Comparison of ENCODE assay signal across 19 cellular contexts in genomic region chr10:119357389-119358139, GRCh38.
DNase-seq lines count a peak whose midpoint lies in the region; ATAC-seq, FAIRE-seq and TF ChIP-seq lines count a peak whose summit lies in the region.
"Had no signal": no experiment of that assay in that cellular context is flagged by ENCODE, and none has a peak within 500 bp of the region (broad histone marks: within the 10 kb centered on the region; RNA-seq: fewer than 3 reads in every experiment).

No MANE protein-coding gene starts in this region.

- H2AFZ ChIP-seq in astrocyte (ENCODE audit: low read depth, low read length) (no peak overlapping the region), HepG2 (ENCODE audit: low read length) (no peak overlapping the region)

- intact Hi-C loops in HepG2 (cut with micrococcal nuclease; ENCODE audit: unreplicated experiment), result no loop called here
- intact Hi-C loops in spleen (cut with DNase I; ENCODE audit: low total_unique reads), result no loop called here
- intact Hi-C loops in activated CD4-positive, alpha-beta memory T cell treated with anti-CD3 and anti-CD28 coated beads for 36 hours (cut with micrococcal nuclease), result no loop called here

- no peak for TF ChIP-seq RAD21 in HepG2 (CRISPR knock-in tag; IDR thresholded peaks at IDR 0.05)

- POLR2A ChIA-PET in HepG2 (lab: Yijun Ruan, JAX), result no interaction called here
- POLR2A ChIA-PET in activated CD4-positive, alpha-beta memory T cell treated with anti-CD3 and anti-CD28 coated beads for 36 hours (lab: Charles Lee), result no interaction called here

- in situ Hi-C loops in HepG2 (cut with HindIII; ENCODE audit: extremely low pct_ligation_motif_present, low pct_unique_long_range_greater_than_20kb), result no loop called here

- H4K20me1 ChIP-seq in astrocyte (ENCODE audit: insufficient read depth, low read length) (peaks cover 16% of the 10 kb centered on the region), HepG2 (ENCODE audit: insufficient read depth, low read length) (no peaks in the 10 kb centered on the region)

- H3K4me3 ChIP-seq in astrocyte (ENCODE audit: insufficient read depth, low read depth, low read length) (no peak overlapping the region), HepG2 (replicated peaks in 1 of 3; ENCODE audit: insufficient read depth in 1 of 3, low read depth in 2 of 3, low read length in 3 of 3) (no peak overlapping the region), spleen (no peak overlapping the region), tibial nerve (no peak overlapping the region)
- H3K4me3 ChIP-seq: Peyer's patch had no signal

- peak; percentile 39 for DNase-seq in astrocyte (ENCODE audit: low read depth)
- no peak for DNase-seq in endothelial cell (ENCODE audit: low spot score)
- DNase-seq in HepG2 (ENCODE audit: low spot score), result no peak
- DNase-seq in spleen, result peak; percentile 65
- DNase-seq in activated CD4-positive, alpha-beta memory T cell treated with anti-CD3 and anti-CD28 coated beads for 36 hours, result no peak
- no peak for DNase-seq in germinal center (ENCODE audit: low spot score)
- no peak for DNase-seq in tibial nerve (ENCODE audit: low spot score in 2 of 2)
- no peak for DNase-seq in DMS153 (lab: John Stamatoyannopoulos, UW)
- DNase-seq: DMS53, HFFc6, NCI-H1092, NCI-H146, NCI-H2081, NCI-H510A treated with DMSO at 0.1 percent for 48 hours, NCI-H82 had no signal

- H3K27ac Mint-ChIP-seq in astrocyte (ENCODE audit: unreplicated experiment), result no peak overlapping the region
- H3K27ac Mint-ChIP-seq in endothelial cell (ENCODE audit: unreplicated experiment), result no peak overlapping the region
- H3K27ac Mint-ChIP-seq in activated CD4-positive, alpha-beta memory T cell treated with anti-CD3 and anti-CD28 coated beads for 36 hours, result no peak overlapping the region
- H3K27ac Mint-ChIP-seq: HFFc6 had no signal

- no peak overlapping the region for H3K27ac ChIP-seq in astrocyte (ENCODE audit: low read depth, low read length)
- no peak overlapping the region for H3K27ac ChIP-seq in HepG2 (ENCODE audit: extremely low read length, insufficient read depth, low read length)
- H3K27ac ChIP-seq in spleen, result peak overlapping the region in 1 of 8 donors; percentile 11
- no peak overlapping the region for H3K27ac ChIP-seq in tibial nerve
- H3K27ac ChIP-seq: KMS-11, Peyer's patch had no signal

- H3K79me2 ChIP-seq in astrocyte (ENCODE audit: insufficient read depth, low read length) (no peaks in the 10 kb centered on the region), HepG2 (ENCODE audit: insufficient read depth, low read length) (no peaks in the 10 kb centered on the region)

- H3K36me3 ChIP-seq in astrocyte (ENCODE audit: insufficient read depth, low read length) (no peaks in the 10 kb centered on the region), HepG2 (replicated peaks in 1 of 2; ENCODE audit: control insufficient read depth in 1 of 2, insufficient read depth in 2 of 2, low read length in 2 of 2) (no peaks in the 10 kb centered on the region), spleen (peaks cover 0 to 17% (median 0%) of the 10 kb centered on the region in 6 donors), tibial nerve (peaks cover 0 to 2% (median 0%) of the 10 kb centered on the region in 3 donors)
- H3K36me3 ChIP-seq: Peyer's patch had no signal

- no peak for TF ChIP-seq CTCF in astrocyte (IDR thresholded peaks at IDR 0.05; ENCODE audit: insufficient read depth, low read depth, low read length)
- no peak for TF ChIP-seq CTCF in endothelial cell (IDR thresholded peaks at IDR 0.05; ENCODE audit: unreplicated experiment)
- no peak for TF ChIP-seq CTCF in HepG2 (CRISPR knock-in tag; IDR thresholded peaks at IDR 0.05)
- TF ChIP-seq CTCF in spleen (IDR thresholded peaks at IDR 0.05 in 8 of 11, conservative IDR thresholded peaks at IDR 0.05 in 3 of 11), result no peak
- TF ChIP-seq CTCF in tibial nerve (IDR thresholded peaks at IDR 0.05), result no peak

- peaks cover 5% of the 10 kb centered on the region for H3K36me3 Mint-ChIP-seq in astrocyte (ENCODE audit: low read depth, unreplicated experiment)
- H3K36me3 Mint-ChIP-seq in endothelial cell (ENCODE audit: low read depth, unreplicated experiment), result peaks cover 56% of the 10 kb centered on the region
- H3K36me3 Mint-ChIP-seq in activated CD4-positive, alpha-beta memory T cell treated with anti-CD3 and anti-CD28 coated beads for 36 hours, result peaks cover 12% of the 10 kb centered on the region

- WGBS in HepG2 (ENCODE audit: low lambda C conversion rate), result 93% methylated on average over 10 of the region's 15 CpGs
- 94 to 98% (median 94%) methylated on average over 10 to 15 of the region's 15 CpGs for WGBS in spleen, 5 donors
- 78 to 82% methylated on average over 12 to 15 of the region's 15 CpGs for WGBS in tibial nerve, 2 donors

- H3K9ac ChIP-seq in astrocyte (ENCODE audit: low read length) (no peak overlapping the region), HepG2 (ENCODE audit: insufficient read depth, low read depth, low read length) (no peak overlapping the region)
- H3K9ac ChIP-seq: KMS-11 had no signal

- CTCF ChIA-PET in HepG2 (lab: Yijun Ruan, JAX; ENCODE audit: low intra/inter-chr PET ratio, low total read pairs), result no interaction called here
- CTCF ChIA-PET in activated CD4-positive, alpha-beta memory T cell treated with anti-CD3 and anti-CD28 coated beads for 36 hours (lab: Charles Lee), result interaction anchor here (0.5 to 1.2 kb wide), 3 partner anchors 88 to 213 kb away, joined by 3 to 4 read pairs (median 3); no protein-coding TSS in a partner anchor

- H3K9me3 Mint-ChIP-seq in astrocyte (ENCODE audit: unreplicated experiment), result peaks cover 7% of the 10 kb centered on the region
- H3K9me3 Mint-ChIP-seq in endothelial cell (ENCODE audit: unreplicated experiment), result no peaks in the 10 kb centered on the region
- peaks cover 15% of the 10 kb centered on the region for H3K9me3 Mint-ChIP-seq in activated CD4-positive, alpha-beta memory T cell treated with anti-CD3 and anti-CD28 coated beads for 36 hours

- no TSS peak for BruUV-seq in HepG2 (replicated peaks; lab: Mats Ljungman, UMichigan)

- TF ChIP-seq POLR2A in HepG2 (IDR thresholded peaks at IDR 0.05; ENCODE audit: insufficient read depth in 1 of 2, low read depth in 2 of 2, low read length in 2 of 2) (no peak), spleen (IDR thresholded peaks at IDR 0.05) (no peak), tibial nerve (IDR thresholded peaks at IDR 0.05) (no peak)

- peaks cover 4% of the 10 kb centered on the region for H3K27me3 Mint-ChIP-seq in astrocyte (ENCODE audit: low read depth, unreplicated experiment)
- H3K27me3 Mint-ChIP-seq in endothelial cell (ENCODE audit: unreplicated experiment), result peaks cover 31% of the 10 kb centered on the region
- H3K27me3 Mint-ChIP-seq in activated CD4-positive, alpha-beta memory T cell treated with anti-CD3 and anti-CD28 coated beads for 36 hours, result no peaks in the 10 kb centered on the region

- H3K4me1 Mint-ChIP-seq in astrocyte (ENCODE audit: low read depth, unreplicated experiment) (no peaks in the 10 kb centered on the region), endothelial cell (ENCODE audit: unreplicated experiment) (peaks cover 28% of the 10 kb centered on the region)
- peaks cover 3% of the 10 kb centered on the region for H3K4me1 Mint-ChIP-seq in activated CD4-positive, alpha-beta memory T cell treated with anti-CD3 and anti-CD28 coated beads for 36 hours (ENCODE audit: low read depth)

- H3K9me3 ChIP-seq in astrocyte (ENCODE audit: insufficient read depth, low read depth, low read length) (no peaks in the 10 kb centered on the region), HepG2 (ENCODE audit: low read length) (peaks cover 14% of the 10 kb centered on the region), spleen (peaks cover 4 to 23% (median 13%) of the 10 kb centered on the region in 8 donors), tibial nerve (peaks cover 0 to 8% (median 2%) of the 10 kb centered on the region in 4 donors)
- H3K9me3 ChIP-seq: Peyer's patch had no signal

- no peaks in the 10 kb centered on the region for H3K4me1 ChIP-seq in astrocyte (ENCODE audit: insufficient read depth, low read length)
- peaks cover 23% of the 10 kb centered on the region for H3K4me1 ChIP-seq in HepG2 (ENCODE audit: insufficient read depth, low read length)
- H3K4me1 ChIP-seq in spleen, result peaks cover 0 to 55% (median 28%) of the 10 kb centered on the region in 6 donors
- peaks cover 0 to 37% (median 10%) of the 10 kb centered on the region in 4 donors for H3K4me1 ChIP-seq in tibial nerve

- H3K4me3 Mint-ChIP-seq in astrocyte (ENCODE audit: unreplicated experiment) (no peak overlapping the region), endothelial cell (ENCODE audit: unreplicated experiment) (peak overlapping the region; percentile 47)
- H3K4me3 Mint-ChIP-seq in activated CD4-positive, alpha-beta memory T cell treated with anti-CD3 and anti-CD28 coated beads for 36 hours, result no peak overlapping the region
- H3K4me3 Mint-ChIP-seq: HFFc6 had no signal

- ATAC-seq in HepG2, result 0 out of 3 replicates have a peak, but pooled peaks have one; percentile 17

- H3K4me2 ChIP-seq in astrocyte (ENCODE audit: low read length), result no peak overlapping the region
- H3K4me2 ChIP-seq in HepG2 (ENCODE audit: low read depth, low read length), result no peak overlapping the region
- H3K4me2 ChIP-seq: KMS-11 had no signal

- H3K27me3 ChIP-seq in astrocyte (ENCODE audit: insufficient read depth, low read length) (no peaks in the 10 kb centered on the region), HepG2 (ENCODE audit: control insufficient read depth in 1 of 2, insufficient read depth in 2 of 2, low read length in 2 of 2) (no peaks in the 10 kb centered on the region), spleen (replicated peaks in 1 of 7) (no peaks in the 10 kb centered on the region), tibial nerve (no peaks in the 10 kb centered on the region)
- H3K27me3 ChIP-seq: Peyer's patch had no signal

- no peak for TF ChIP-seq EP300 in HepG2 (IDR thresholded peaks at IDR 0.05; ENCODE audit: low read depth in 2 of 2, low read length in 2 of 2)
- TF ChIP-seq EP300 in HepG2 (CRISPR knock-in tag; IDR thresholded peaks at IDR 0.05; ENCODE audit: borderline replicate concordance), result no peak
- no peak for TF ChIP-seq EP300 in tibial nerve (IDR thresholded peaks at IDR 0.05)

- FAIRE-seq in astrocyte (lab: Jason Lieb, UNC) (no peak), HepG2 (lab: Jason Lieb, UNC) (no peak)
- FAIRE-seq: GM19239, H54 had no signal

TF ChIP-seq in HepG2, 621 proteins besides CTCF, POLR2A, EP300 and RAD21:
- TF ChIP-seq TBL1XR1 (IDR thresholded peaks at IDR 0.05; ENCODE audit: borderline replicate concordance, low read length, partially characterized antibody) (no peak), KDM1A (CRISPR knock-in tag; IDR thresholded peaks at IDR 0.05) (no peak)

Comparison
In these comparisons a context has a peak if more than half of its experiments do, and no peak if none do; other contexts are left out.
1. DNase-seq: peak in astrocyte (single experiment) and spleen (single experiment); none in endothelial cell (single experiment), HepG2 (single experiment), activated CD4-positive, alpha-beta memory T cell treated with anti-CD3 and anti-CD28 coated beads for 36 hours (single experiment), germinal center (single experiment), tibial nerve (0 of 2) and DMS153 (single experiment).